29 cellular contexts compared by ENCODE assay signal in genomic region chr6:45915776-45916348, GRCh38.
"Had no signal": no experiment of that assay in that cellular context is flagged by ENCODE, and none has a peak within 500 bp of the region (broad histone marks: within the 10 kb centered on the region; RNA-seq: fewer than 3 reads in every experiment).

No MANE protein-coding gene starts in this region.

- H3K4me3 Mint-ChIP-seq: activated CD8-positive, alpha-beta T cell treated with anti-CD3 and anti-CD28 coated beads for 36 hours; activated naive CD4-positive, alpha-beta T cell treated with anti-CD3 and anti-CD28 coated beads, Interleukin-2, amount 10 ng/mL, durations not matched to agents 7 days and 5 days; activated naive CD8-positive, alpha-beta T cell; activated naive CD8-positive, alpha-beta T cell treated with anti-CD3 and anti-CD28 coated beads, Interleukin-2, amount 50 U/mL, for 24 hours; activated T-cell treated with anti-CD3 and anti-CD28 coated beads, Interleukin-2, amount 50 U/mL, for 4 hours; activated T-helper 1 cell treated with anti-CD3 and anti-CD28 coated beads, Interleukin-12 subunit alpha, Interleukin-12 subunit beta, Interleukin-2, Interleukin-4 antibody, amounts not matched to agents 30 ng/mL and 10 ng/mL and 1 ng/mL, durations not matched to agents 14 hours and 24 hours and 36 hours; brain had no signal

- H3K4me1 Mint-ChIP-seq: activated naive CD4-positive, alpha-beta T cell treated with anti-CD3 and anti-CD28 coated beads, Interleukin-2, amount 10 ng/mL, durations not matched to agents 7 days and 5 days; brain had no signal

- DNase-seq: activated CD4-positive, alpha-beta T cell treated with anti-CD3 and anti-CD28 coated beads for 1 hour; activated CD4-positive, alpha-beta T cell treated with anti-CD3 and anti-CD28 coated beads for 48 hours; activated CD4-positive, CD25-positive, alpha-beta regulatory T cell; activated CD8-positive, alpha-beta T cell treated with anti-CD3 and anti-CD28 coated beads for 36 hours; activated naive CD4-positive, alpha-beta T cell treated with anti-CD3 and anti-CD28 coated beads, Interleukin-2, amount 10 ng/mL, durations not matched to agents 7 days and 5 days; activated naive CD8-positive, alpha-beta T cell treated with anti-CD3 and anti-CD28 coated beads, Interleukin-2, amount 50 U/mL, for 24 hours; activated T-cell treated with anti-CD3 and anti-CD28 coated beads for 4 hours; activated T-cell treated with anti-CD3 and anti-CD28 coated beads, Interleukin-2, amount 50 U/mL, for 4 hours; anterior cingulate cortex; central memory CD4-positive, alpha-beta T cell; NCI-H1092 treated with DMSO at 0.1 percent for 48 hours; NCI-H1417; NCI-H146; NCI-H187; NCI-H2029 treated with DMSO at 0.1 percent for 48 hours; NCI-H2107; NCI-H2171; NCI-H510A; NCI-H526; NCI-H748 treated with DMSO at 0.1 percent for 48 hours; NK-92 treated with Interleukin-12 subunit alpha and Interleukin-12 subunit beta, amount 100 ng/mL, for 24 hours; PC-9; SIG-M5; SW 1271; T1000; WERI-Rb-1 had no signal

- H3K27ac Mint-ChIP-seq: activated CD8-positive, alpha-beta T cell treated with anti-CD3 and anti-CD28 coated beads for 36 hours; activated naive CD4-positive, alpha-beta T cell treated with anti-CD3 and anti-CD28 coated beads, Interleukin-2, amount 10 ng/mL, durations not matched to agents 7 days and 5 days; activated naive CD8-positive, alpha-beta T cell; activated naive CD8-positive, alpha-beta T cell treated with anti-CD3 and anti-CD28 coated beads, Interleukin-2, amount 50 U/mL, for 24 hours; activated T-helper 1 cell treated with anti-CD3 and anti-CD28 coated beads, Interleukin-12 subunit alpha, Interleukin-12 subunit beta, Interleukin-2, Interleukin-4 antibody, amounts not matched to agents 30 ng/mL and 10 ng/mL and 1 ng/mL, durations not matched to agents 14 hours and 24 hours and 36 hours; brain had no signal

- H3K36me3 ChIP-seq: WERI-Rb-1 had no signal

- H3K36me3 Mint-ChIP-seq: activated naive CD4-positive, alpha-beta T cell treated with anti-CD3 and anti-CD28 coated beads, Interleukin-2, amount 10 ng/mL, durations not matched to agents 7 days and 5 days; brain had no signal

- H3K9me3 Mint-ChIP-seq: activated CD8-positive, alpha-beta T cell treated with anti-CD3 and anti-CD28 coated beads for 36 hours; activated naive CD4-positive, alpha-beta T cell treated with anti-CD3 and anti-CD28 coated beads, Interleukin-2, amount 10 ng/mL, durations not matched to agents 7 days and 5 days; activated naive CD8-positive, alpha-beta T cell treated with anti-CD3 and anti-CD28 coated beads, Interleukin-2, amount 50 U/mL, for 24 hours; activated T-cell treated with anti-CD3 and anti-CD28 coated beads, Interleukin-2, amount 50 U/mL, for 4 hours; brain had no signal

- H3K4me3 ChIP-seq: PC-9 had no signal

- H3K27me3 Mint-ChIP-seq: activated CD8-positive, alpha-beta T cell treated with anti-CD3 and anti-CD28 coated beads for 36 hours; activated naive CD4-positive, alpha-beta T cell treated with anti-CD3 and anti-CD28 coated beads, Interleukin-2, amount 10 ng/mL, durations not matched to agents 7 days and 5 days; activated naive CD8-positive, alpha-beta T cell; activated naive CD8-positive, alpha-beta T cell treated with anti-CD3 and anti-CD28 coated beads, Interleukin-2, amount 50 U/mL, for 24 hours had no signal
